In the genomic region with DNA sequence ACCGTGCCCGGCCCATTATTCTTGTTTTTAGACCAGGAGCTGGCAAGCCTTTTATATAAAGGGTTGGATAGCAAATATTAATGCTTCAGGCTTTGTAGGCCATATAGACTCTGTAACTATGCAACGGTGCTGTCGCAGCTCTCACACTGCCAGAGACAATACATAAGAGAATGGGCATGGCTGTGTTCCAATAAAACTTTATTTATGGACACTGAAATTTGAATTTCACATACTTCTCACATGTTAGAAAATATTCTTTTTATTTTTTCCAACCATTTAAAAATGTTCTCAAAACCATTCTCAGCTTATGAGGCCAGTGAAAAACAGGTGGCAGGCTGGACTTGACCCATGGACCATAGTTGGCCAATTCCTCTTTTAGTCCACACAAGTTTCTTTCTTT, we compare ENCODE assay signal across 9 cellular contexts.
"Had no signal": no experiment of that assay in that cellular context is flagged by ENCODE, and none has a peak within 500 bp of the region (broad histone marks: within the 10 kb centered on the region; RNA-seq: fewer than 3 reads in every experiment).

No MANE protein-coding gene starts in this region.

- H2AFZ ChIP-seq: GM23248 had no signal

- H3K27ac ChIP-seq: GM23248 had no signal

- H3K27me3 Mint-ChIP-seq: IgD-negative memory B cell had no signal

- H3K4me3 ChIP-seq: GM23248, HAP-1 had no signal

- ATAC-seq: HCT116 had no signal

- H3K9ac ChIP-seq: GM23248 had no signal

- FAIRE-seq: HTR-8/SVneo had no signal

- H3K9me3 Mint-ChIP-seq: IgD-negative memory B cell had no signal

- H3K4me3 Mint-ChIP-seq: IgD-negative memory B cell had no signal

- H3K36me3 Mint-ChIP-seq: IgD-negative memory B cell had no signal

- DNase-seq: GM23248, GOT3, H7, Kasumi-1, KG1 had no signal

- H3K9me3 ChIP-seq: HAP-1 had no signal
